ENCODE assay signal across 2 cellular contexts in genomic region chr10:110363572-110364411, GRCh38.
TF ChIP-seq lines count a peak whose summit lies in the region.

No MANE protein-coding gene starts in this region.

TF ChIP-seq in A549, 52 proteins besides CTCF, POLR2A, EP300 and RAD21 (continued from another document):
- TF ChIP-seq, protein P1, sequence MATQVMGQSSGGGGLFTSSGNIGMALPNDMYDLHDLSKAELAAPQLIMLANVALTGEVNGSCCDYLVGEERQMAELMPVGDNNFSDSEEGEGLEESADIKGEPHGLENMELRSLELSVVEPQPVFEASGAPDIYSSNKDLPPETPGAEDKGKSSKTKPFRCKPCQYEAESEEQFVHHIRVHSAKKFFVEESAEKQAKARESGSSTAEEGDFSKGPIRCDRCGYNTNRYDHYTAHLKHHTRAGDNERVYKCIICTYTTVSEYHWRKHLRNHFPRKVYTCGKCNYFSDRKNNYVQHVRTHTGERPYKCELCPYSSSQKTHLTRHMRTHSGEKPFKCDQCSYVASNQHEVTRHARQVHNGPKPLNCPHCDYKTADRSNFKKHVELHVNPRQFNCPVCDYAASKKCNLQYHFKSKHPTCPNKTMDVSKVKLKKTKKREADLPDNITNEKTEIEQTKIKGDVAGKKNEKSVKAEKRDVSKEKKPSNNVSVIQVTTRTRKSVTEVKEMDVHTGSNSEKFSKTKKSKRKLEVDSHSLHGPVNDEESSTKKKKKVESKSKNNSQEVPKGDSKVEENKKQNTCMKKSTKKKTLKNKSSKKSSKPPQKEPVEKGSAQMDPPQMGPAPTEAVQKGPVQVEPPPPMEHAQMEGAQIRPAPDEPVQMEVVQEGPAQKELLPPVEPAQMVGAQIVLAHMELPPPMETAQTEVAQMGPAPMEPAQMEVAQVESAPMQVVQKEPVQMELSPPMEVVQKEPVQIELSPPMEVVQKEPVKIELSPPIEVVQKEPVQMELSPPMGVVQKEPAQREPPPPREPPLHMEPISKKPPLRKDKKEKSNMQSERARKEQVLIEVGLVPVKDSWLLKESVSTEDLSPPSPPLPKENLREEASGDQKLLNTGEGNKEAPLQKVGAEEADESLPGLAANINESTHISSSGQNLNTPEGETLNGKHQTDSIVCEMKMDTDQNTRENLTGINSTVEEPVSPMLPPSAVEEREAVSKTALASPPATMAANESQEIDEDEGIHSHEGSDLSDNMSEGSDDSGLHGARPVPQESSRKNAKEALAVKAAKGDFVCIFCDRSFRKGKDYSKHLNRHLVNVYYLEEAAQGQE (IDR thresholded peaks at IDR 0.05), result no peak
- no peak for TF ChIP-seq MAZ (IDR thresholded peaks at IDR 0.05; ENCODE audit: borderline replicate concordance, low read depth, low read length)
- no peak for TF ChIP-seq TP53 (CRISPR knock-in tag; IDR thresholded peaks at IDR 0.05)
- TF ChIP-seq, protein P2, sequence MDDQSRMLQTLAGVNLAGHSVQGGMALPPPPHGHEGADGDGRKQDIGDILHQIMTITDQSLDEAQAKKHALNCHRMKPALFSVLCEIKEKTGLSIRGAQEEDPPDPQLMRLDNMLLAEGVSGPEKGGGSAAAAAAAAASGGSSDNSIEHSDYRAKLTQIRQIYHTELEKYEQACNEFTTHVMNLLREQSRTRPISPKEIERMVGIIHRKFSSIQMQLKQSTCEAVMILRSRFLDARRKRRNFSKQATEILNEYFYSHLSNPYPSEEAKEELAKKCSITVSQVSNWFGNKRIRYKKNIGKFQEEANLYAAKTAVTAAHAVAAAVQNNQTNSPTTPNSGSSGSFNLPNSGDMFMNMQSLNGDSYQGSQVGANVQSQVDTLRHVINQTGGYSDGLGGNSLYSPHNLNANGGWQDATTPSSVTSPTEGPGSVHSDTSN (IDR thresholded peaks at IDR 0.05), result no peak
- no peak for TF ChIP-seq JUN (IDR thresholded peaks at IDR 0.05)
- no peak for TF ChIP-seq TFCP2L1 (CRISPR knock-in tag; IDR thresholded peaks at IDR 0.05)
- no peak for TF ChIP-seq RFX5 (IDR thresholded peaks at IDR 0.05)
- no peak for TF ChIP-seq HOXA7 (CRISPR knock-in tag; IDR thresholded peaks at IDR 0.05)
- no peak for TF ChIP-seq CHD2 (IDR thresholded peaks at IDR 0.05; ENCODE audit: low read length, partially characterized antibody)
- no peak for TF ChIP-seq HOXB5 (CRISPR knock-in tag; IDR thresholded peaks at IDR 0.05)
- TF ChIP-seq JUNB (IDR thresholded peaks at IDR 0.05), result no peak
- TF ChIP-seq RARB (CRISPR knock-in tag; IDR thresholded peaks at IDR 0.05), result no peak
- TF ChIP-seq CBX8 (IDR thresholded peaks at IDR 0.05), result no peak

TF ChIP-seq in liver, 16 proteins besides CTCF, POLR2A, EP300 and RAD21 (continued from another document):
- TF ChIP-seq MAX (IDR thresholded peaks at IDR 0.05), result peak; percentile 84
- no peak for TF ChIP-seq GABPA (IDR thresholded peaks at IDR 0.05 in 1 of 2, conservative IDR thresholded peaks at IDR 0.05 in 1 of 2)
- TF ChIP-seq NR2F2 (IDR thresholded peaks at IDR 0.05), result no peak
- TF ChIP-seq HNF4A (conservative IDR thresholded peaks at IDR 0.05), result peak; percentile 93 to 97
